ENCODE assay signal across 17 cellular contexts in genomic region chr3:30228302-30228631, GRCh38.
DNase-seq lines count a peak whose midpoint lies in the region; ATAC-seq and TF ChIP-seq lines count a peak whose summit lies in the region.
"Had no signal": no experiment of that assay in that cellular context is flagged by ENCODE, and none has a peak within 500 bp of the region (broad histone marks: within the 10 kb centered on the region; RNA-seq: fewer than 3 reads in every experiment).

No MANE protein-coding gene starts in this region.

- peaks cover 11% of the 10 kb centered on the region for H3K4me1 Mint-ChIP-seq in activated CD8-positive, alpha-beta T cell treated with anti-CD3 and anti-CD28 coated beads for 36 hours (ENCODE audit: low read depth)

- H3K4me1 ChIP-seq in heart right ventricle (peaks cover 6 to 66% (median 46%) of the 10 kb centered on the region in 9 donors), right atrium auricular region (peaks cover 0 to 39% of the 10 kb centered on the region in 2 donors), uterus (no peaks in the 10 kb centered on the region)
- H3K4me1 ChIP-seq: colonic mucosa had no signal

- no peaks in the 10 kb centered on the region for H3K36me3 ChIP-seq in heart right ventricle
- H3K36me3 ChIP-seq in right atrium auricular region: no peaks in the 10 kb centered on the region
- no peaks in the 10 kb centered on the region for H3K36me3 ChIP-seq in uterus
- H3K36me3 ChIP-seq: ascending aorta, colonic mucosa, MG63 had no signal

- POLR2A ChIA-PET in activated CD8-positive, alpha-beta T cell treated with anti-CD3 and anti-CD28 coated beads for 36 hours (lab: Charles Lee): no interaction called here

- H3K9me3 Mint-ChIP-seq in activated CD8-positive, alpha-beta T cell treated with anti-CD3 and anti-CD28 coated beads for 36 hours: no peaks in the 10 kb centered on the region

- H3K4me3 ChIP-seq in heart right ventricle (no peak overlapping the region), right atrium auricular region (no peak overlapping the region), uterus (no peak overlapping the region)
- H3K4me3 ChIP-seq: ascending aorta, colonic mucosa, MG63, SK-N-MC had no signal

- H3K27me3 ChIP-seq in heart right ventricle (no peaks in the 10 kb centered on the region), right atrium auricular region (no peaks in the 10 kb centered on the region), uterus (no peaks in the 10 kb centered on the region)
- H3K27me3 ChIP-seq: ascending aorta, colonic mucosa, MG63 had no signal

- H3K36me3 Mint-ChIP-seq in activated CD8-positive, alpha-beta T cell treated with anti-CD3 and anti-CD28 coated beads for 36 hours (ENCODE audit: low read depth): no peaks in the 10 kb centered on the region

- TF ChIP-seq CTCF in heart right ventricle (IDR thresholded peaks at IDR 0.05) (no peak), right atrium auricular region (IDR thresholded peaks at IDR 0.05) (no peak), uterus (IDR thresholded peaks at IDR 0.05) (no peak)
- no peak for TF ChIP-seq CTCF in activated CD8-positive, alpha-beta T cell treated with anti-CD3 and anti-CD28 coated beads for 36 hours (IDR thresholded peaks at IDR 0.05)

- H3K27me3 Mint-ChIP-seq in activated CD8-positive, alpha-beta T cell treated with anti-CD3 and anti-CD28 coated beads for 36 hours: no peaks in the 10 kb centered on the region

- peak overlapping the region; percentile 44 for H3K27ac Mint-ChIP-seq in activated CD8-positive, alpha-beta T cell treated with anti-CD3 and anti-CD28 coated beads for 36 hours

- H3K4me3 Mint-ChIP-seq in activated CD8-positive, alpha-beta T cell treated with anti-CD3 and anti-CD28 coated beads for 36 hours: no peak overlapping the region

- TF ChIP-seq POLR2A in uterus (IDR thresholded peaks at IDR 0.05): no peak

- H3K27ac ChIP-seq in heart right ventricle: peak overlapping the region in 7 of 10 donors; percentile 8 to 68 (median 54)
- H3K27ac ChIP-seq in right atrium auricular region: peak overlapping the region; percentile 5 to 57
- H3K27ac ChIP-seq in uterus: peak overlapping the region; percentile 38 to 52
- H3K27ac ChIP-seq: colonic mucosa, SK-N-MC had no signal

- no peak for DNase-seq in heart right ventricle
- DNase-seq in left ventricle myocardium superior: no peak
- DNase-seq in activated CD8-positive, alpha-beta T cell treated with anti-CD3 and anti-CD28 coated beads for 36 hours: no peak
- DNase-seq in right atrium auricular region (ENCODE audit: low spot score): no peak
- no peak for DNase-seq in uterus
- no peak for DNase-seq in SW480 (ENCODE audit: low spot score)
- no peak for DNase-seq in kidney glomerular epithelial cell (lab: John Stamatoyannopoulos, UW)
- DNase-seq: activated CD4-positive, alpha-beta T cell treated with anti-CD3 and anti-CD28 coated beads, Interleukin-2, amount 50 U/mL, for 48 hours; activated effector memory CD4-positive, alpha-beta T cell treated with Interleukin-2 at 50 U/mL for 16 hours; colonic mucosa; MG63; NCI-H2029; NCI-H524; stimulated activated CD4-positive, alpha-beta T cell treated with anti-CD3 and anti-CD28 coated beads, Interleukin-2, amount 100 ng/mL, for 48 hours had no signal

- intact Hi-C loops in heart right ventricle (cut with DNase I): loop anchor here in 1 of 10 donors (10.0 kb wide), 1 partner anchor 207 kb away; no protein-coding TSS in a partner anchor
- intact Hi-C loops in left ventricle myocardium superior (cut with micrococcal nuclease): no loop called here
- intact Hi-C loops in activated CD8-positive, alpha-beta T cell treated with anti-CD3 and anti-CD28 coated beads for 36 hours (cut with micrococcal nuclease): no loop called here
- intact Hi-C loops in uterus (cut with DNase I; ENCODE audit: low total_unique reads): no loop called here

- H3K9me3 ChIP-seq in heart right ventricle: peaks cover 0 to 6% (median 0%) of the 10 kb centered on the region in 11 donors
- peaks cover 0 to 3% of the 10 kb centered on the region in 2 donors for H3K9me3 ChIP-seq in right atrium auricular region
- H3K9me3 ChIP-seq in uterus: no peaks in the 10 kb centered on the region
- H3K9me3 ChIP-seq: ascending aorta, colonic mucosa, MG63 had no signal

- CTCF ChIA-PET in activated CD8-positive, alpha-beta T cell treated with anti-CD3 and anti-CD28 coated beads for 36 hours (lab: Charles Lee): no interaction called here

- ATAC-seq in heart right ventricle: peak in 2 of 8 donors; percentile 1 to 11
- no peak for ATAC-seq in left ventricle myocardium superior
- no peak for ATAC-seq in activated CD8-positive, alpha-beta T cell treated with anti-CD3 and anti-CD28 coated beads for 36 hours
- ATAC-seq in GM18498 (IDR thresholded peaks at IDR 0.05; ENCODE audit: unreplicated experiment): no peak

- WGBS in heart right ventricle, 2 donors: 94 to 97% methylated on average over 2 of the region's 2 CpGs
